ENCODE assay signal across 1 cellular context in genomic region chr3:114435733-114436132, GRCh38.
TF ChIP-seq lines count a peak whose summit lies in the region.

No MANE protein-coding gene starts in this region.

TF ChIP-seq in HCT116, 20 proteins besides CTCF, POLR2A, EP300 and RAD21:
- TF ChIP-seq ATF3 (IDR thresholded peaks at IDR 0.05) = no peak
- TF ChIP-seq CEBPB (IDR thresholded peaks at IDR 0.05; ENCODE audit: low read depth) = no peak
- TF ChIP-seq TCF7L2 (IDR thresholded peaks at IDR 0.05; ENCODE audit: borderline replicate concordance, extremely low read depth, insufficient read depth, insufficient read length) = no peak
- TF ChIP-seq ZFX (IDR thresholded peaks at IDR 0.05) = no peak
- no peak for TF ChIP-seq SRF (IDR thresholded peaks at IDR 0.05; ENCODE audit: low read depth)
- no peak for TF ChIP-seq CBX3 (IDR thresholded peaks at IDR 0.05; ENCODE audit: low read depth)
- no peak for TF ChIP-seq ZNF274 (IDR thresholded peaks at IDR 0.05; ENCODE audit: low read depth, low read length)
- TF ChIP-seq YY1 (IDR thresholded peaks at IDR 0.05; ENCODE audit: extremely low read depth, insufficient replicate concordance, low read depth, low read length) = no peak
- TF ChIP-seq REST (IDR thresholded peaks at IDR 0.05; ENCODE audit: low read depth) = no peak
- no peak for TF ChIP-seq JUND (IDR thresholded peaks at IDR 0.05)
- TF ChIP-seq SP1 (IDR thresholded peaks at IDR 0.05; ENCODE audit: low read depth) = no peak
- no peak for TF ChIP-seq MAX (IDR thresholded peaks at IDR 0.05)
- TF ChIP-seq FOSL1 (IDR thresholded peaks at IDR 0.05; ENCODE audit: low read depth) = no peak
- TF ChIP-seq SIN3A (IDR thresholded peaks at IDR 0.05; ENCODE audit: low read depth) = no peak
- TF ChIP-seq EZH2 (IDR thresholded peaks at IDR 0.05) = no peak
- TF ChIP-seq ZBTB33 (IDR thresholded peaks at IDR 0.05; ENCODE audit: extremely low read depth, insufficient replicate concordance, low read length) = no peak
